11 cellular contexts compared by ENCODE assay signal in the genomic region with DNA sequence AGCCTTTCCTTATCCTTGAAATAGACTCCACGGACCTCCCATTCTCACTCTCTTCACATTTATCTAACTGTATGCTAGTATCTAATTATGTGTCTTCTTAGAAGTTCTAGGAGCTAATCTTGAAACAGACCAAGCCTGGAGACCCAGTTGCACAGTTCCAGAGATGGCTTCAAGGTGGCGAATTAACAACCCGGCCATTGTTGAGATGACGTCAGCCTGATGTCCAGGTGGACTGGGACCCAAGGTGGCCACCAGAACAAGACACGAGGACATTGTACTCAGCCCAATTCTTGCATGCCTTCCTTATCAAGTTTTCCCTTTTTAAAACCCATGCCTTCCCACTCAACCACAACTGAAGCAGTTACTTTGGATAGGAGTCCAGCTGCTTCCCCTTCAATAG. TPM values are rescaled to one million over a fixed set of nuclear protein-coding genes. Genes with fewer than 3 reads are reported as not detected.
"Had no signal": no experiment of that assay in that cellular context is flagged by ENCODE, and none has a peak within 500 bp of the region (broad histone marks: within the 10 kb centered on the region; RNA-seq: fewer than 3 reads in every experiment).

No MANE protein-coding gene starts in this region.

- H3K27ac ChIP-seq: GM23248 had no signal

- H2AFZ ChIP-seq: GM23248, GM23338 had no signal

- DNase-seq: GM23248, GOT3, H7, H9, HCEC 1CT, HFFc6 had no signal

- ATAC-seq: GM23338, HCT116 had no signal

- H3K9ac ChIP-seq: GM23248 had no signal

- FAIRE-seq: H1, H54 had no signal

- H3K9me3 ChIP-seq: HAP-1 had no signal

- H3K36me3 ChIP-seq: HAP-1 had no signal

- H3K27ac Mint-ChIP-seq: GM23338, H9, HFFc6 had no signal

- H3K4me2 ChIP-seq: GM23338 had no signal

- H3K4me3 ChIP-seq: GM23248, GM23338, HAP-1 had no signal

- H3K4me3 Mint-ChIP-seq: GM23338, H9, HFFc6 had no signal

RNA-seq across cellular contexts. Expression of gene CLEC3A, which starts 47.6 kb away (rescaled TPM):
- total RNA-seq: GM23248, GM23338, H1, H7, H9, HFFc6 had no signal
- polyA plus RNA-seq: GM23248, GM23338, H1 had no signal
